ENCODE assay signal across 10 cellular contexts in genomic region chr13:57140235-57140968, GRCh38. TPM values are rescaled to one million over a fixed set of nuclear protein-coding genes. Genes with fewer than 3 reads are reported as not detected.
"Had no signal": no experiment of that assay in that cellular context is flagged by ENCODE, and none has a peak within 500 bp of the region (broad histone marks: within the 10 kb centered on the region; RNA-seq: fewer than 3 reads in every experiment).

Gene PRR20A, plus strand, starts transcription at chr13:57140918. Its CDS starts 387 bp downstream, at chr13:57141305.

RNA-seq across cellular contexts. Expression of gene PRR20A, which starts in this region (rescaled TPM):
- total RNA-seq: OCI-LY7, PC-3, PC-9, Peyer's patch, Right ventricle myocardium inferior, Right ventricle myocardium superior, RPMI7951, SJCRH30, SJSA1, SK-MEL-5 had no signal
